1 cellular context compared by ENCODE assay signal in genomic region chr5:139774980-139775654, GRCh38.
TF ChIP-seq lines count a peak whose summit lies in the region.

No MANE protein-coding gene starts in this region.

TF ChIP-seq in GM23338, 12 proteins besides CTCF, POLR2A, EP300 and RAD21 (continued from another document):
- TF ChIP-seq, protein P1, sequence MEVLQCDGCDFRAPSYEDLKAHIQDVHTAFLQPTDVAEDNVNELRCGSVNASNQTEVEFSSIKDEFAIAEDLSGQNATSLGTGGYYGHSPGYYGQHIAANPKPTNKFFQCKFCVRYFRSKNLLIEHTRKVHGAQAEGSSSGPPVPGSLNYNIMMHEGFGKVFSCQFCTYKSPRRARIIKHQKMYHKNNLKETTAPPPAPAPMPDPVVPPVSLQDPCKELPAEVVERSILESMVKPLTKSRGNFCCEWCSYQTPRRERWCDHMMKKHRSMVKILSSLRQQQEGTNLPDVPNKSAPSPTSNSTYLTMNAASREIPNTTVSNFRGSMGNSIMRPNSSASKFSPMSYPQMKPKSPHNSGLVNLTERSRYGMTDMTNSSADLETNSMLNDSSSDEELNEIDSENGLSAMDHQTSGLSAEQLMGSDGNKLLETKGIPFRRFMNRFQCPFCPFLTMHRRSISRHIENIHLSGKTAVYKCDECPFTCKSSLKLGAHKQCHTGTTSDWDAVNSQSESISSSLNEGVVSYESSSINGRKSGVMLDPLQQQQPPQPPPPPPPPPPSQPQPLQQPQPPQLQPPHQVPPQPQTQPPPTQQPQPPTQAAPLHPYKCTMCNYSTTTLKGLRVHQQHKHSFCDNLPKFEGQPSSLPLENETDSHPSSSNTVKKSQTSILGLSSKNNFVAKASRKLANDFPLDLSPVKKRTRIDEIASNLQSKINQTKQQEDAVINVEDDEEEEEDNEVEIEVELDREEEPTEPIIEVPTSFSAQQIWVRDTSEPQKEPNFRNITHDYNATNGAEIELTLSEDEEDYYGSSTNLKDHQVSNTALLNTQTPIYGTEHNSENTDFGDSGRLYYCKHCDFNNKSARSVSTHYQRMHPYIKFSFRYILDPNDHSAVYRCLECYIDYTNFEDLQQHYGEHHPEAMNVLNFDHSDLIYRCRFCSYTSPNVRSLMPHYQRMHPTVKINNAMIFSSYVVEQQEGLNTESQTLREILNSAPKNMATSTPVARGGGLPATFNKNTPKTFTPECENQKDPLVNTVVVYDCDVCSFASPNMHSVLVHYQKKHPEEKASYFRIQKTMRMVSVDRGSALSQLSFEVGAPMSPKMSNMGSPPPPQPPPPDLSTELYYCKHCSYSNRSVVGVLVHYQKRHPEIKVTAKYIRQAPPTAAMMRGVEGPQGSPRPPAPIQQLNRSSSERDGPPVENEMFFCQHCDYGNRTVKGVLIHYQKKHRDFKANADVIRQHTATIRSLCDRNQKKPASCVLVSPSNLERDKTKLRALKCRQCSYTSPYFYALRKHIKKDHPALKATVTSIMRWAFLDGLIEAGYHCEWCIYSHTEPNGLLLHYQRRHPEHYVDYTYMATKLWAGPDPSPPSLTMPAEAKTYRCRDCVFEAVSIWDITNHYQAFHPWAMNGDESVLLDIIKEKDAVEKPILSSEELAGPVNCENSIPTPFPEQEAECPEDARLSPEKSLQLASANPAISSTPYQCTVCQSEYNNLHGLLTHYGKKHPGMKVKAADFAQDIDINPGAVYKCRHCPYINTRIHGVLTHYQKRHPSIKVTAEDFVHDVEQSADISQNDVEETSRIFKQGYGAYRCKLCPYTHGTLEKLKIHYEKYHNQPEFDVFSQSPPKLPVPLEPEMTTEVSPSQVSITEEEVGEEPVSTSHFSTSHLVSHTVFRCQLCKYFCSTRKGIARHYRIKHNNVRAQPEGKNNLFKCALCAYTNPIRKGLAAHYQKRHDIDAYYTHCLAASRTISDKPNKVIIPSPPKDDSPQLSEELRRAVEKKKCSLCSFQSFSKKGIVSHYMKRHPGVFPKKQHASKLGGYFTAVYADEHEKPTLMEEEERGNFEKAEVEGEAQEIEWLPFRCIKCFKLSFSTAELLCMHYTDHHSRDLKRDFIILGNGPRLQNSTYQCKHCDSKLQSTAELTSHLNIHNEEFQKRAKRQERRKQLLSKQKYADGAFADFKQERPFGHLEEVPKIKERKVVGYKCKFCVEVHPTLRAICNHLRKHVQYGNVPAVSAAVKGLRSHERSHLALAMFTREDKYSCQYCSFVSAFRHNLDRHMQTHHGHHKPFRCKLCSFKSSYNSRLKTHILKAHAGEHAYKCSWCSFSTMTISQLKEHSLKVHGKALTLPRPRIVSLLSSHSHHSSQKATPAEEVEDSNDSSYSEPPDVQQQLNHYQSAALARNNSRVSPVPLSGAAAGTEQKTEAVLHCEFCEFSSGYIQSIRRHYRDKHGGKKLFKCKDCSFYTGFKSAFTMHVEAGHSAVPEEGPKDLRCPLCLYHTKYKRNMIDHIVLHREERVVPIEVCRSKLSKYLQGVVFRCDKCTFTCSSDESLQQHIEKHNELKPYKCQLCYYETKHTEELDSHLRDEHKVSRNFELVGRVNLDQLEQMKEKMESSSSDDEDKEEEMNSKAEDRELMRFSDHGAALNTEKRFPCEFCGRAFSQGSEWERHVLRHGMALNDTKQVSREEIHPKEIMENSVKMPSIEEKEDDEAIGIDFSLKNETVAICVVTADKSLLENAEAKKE (CRISPR knock-in tag; IDR thresholded peaks at IDR 0.05), result no peak
- TF ChIP-seq ZNF331 (CRISPR knock-in tag; IDR thresholded peaks at IDR 0.05; ENCODE audit: low read depth) (no peak), CREB1 (CRISPR knock-in tag; IDR thresholded peaks at IDR 0.05; ENCODE audit: low read depth) (no peak; the same call in 1 of the 2 replicates)
- TF ChIP-seq, protein P2, sequence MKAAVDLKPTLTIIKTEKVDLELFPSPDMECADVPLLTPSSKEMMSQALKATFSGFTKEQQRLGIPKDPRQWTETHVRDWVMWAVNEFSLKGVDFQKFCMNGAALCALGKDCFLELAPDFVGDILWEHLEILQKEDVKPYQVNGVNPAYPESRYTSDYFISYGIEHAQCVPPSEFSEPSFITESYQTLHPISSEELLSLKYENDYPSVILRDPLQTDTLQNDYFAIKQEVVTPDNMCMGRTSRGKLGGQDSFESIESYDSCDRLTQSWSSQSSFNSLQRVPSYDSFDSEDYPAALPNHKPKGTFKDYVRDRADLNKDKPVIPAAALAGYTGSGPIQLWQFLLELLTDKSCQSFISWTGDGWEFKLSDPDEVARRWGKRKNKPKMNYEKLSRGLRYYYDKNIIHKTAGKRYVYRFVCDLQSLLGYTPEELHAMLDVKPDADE (IDR thresholded peaks at IDR 0.05), result no peak
